14 cellular contexts compared by ENCODE assay signal in the genomic region with DNA sequence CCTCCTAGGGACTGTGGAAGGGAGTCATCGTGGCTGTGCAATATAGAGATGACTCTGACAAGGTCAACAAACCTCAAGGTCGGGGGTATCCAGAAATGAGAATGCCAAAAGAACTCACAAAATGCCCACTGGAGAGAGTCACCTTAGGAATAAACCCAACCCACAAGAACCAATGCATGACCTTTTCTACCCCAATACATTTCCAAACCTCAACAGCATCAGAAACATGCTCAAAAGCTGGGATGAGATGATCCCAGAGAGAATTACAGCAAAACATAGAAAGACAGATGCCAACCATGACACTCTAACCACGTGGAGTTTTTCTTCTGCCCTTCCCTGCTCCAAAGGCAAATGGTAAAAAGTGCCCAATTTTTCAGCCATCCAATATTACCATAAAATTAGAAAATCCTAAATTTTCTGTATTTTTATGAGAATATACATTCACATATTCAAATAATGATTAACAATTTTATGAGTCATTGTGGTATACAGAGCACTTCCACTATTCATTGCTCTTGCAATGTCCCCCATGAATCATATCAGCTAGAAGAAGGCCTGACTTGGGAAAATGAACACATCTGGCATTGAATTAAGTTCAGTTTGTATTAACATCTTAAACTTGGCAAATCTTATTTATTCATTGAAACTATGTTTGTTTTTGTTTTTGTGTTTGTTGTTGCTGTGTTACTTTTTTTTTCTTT.
DNase-seq lines count a peak whose midpoint lies in the region; ATAC-seq, FAIRE-seq and TF ChIP-seq lines count a peak whose summit lies in the region.
"Had no signal": no experiment of that assay in that cellular context is flagged by ENCODE, and none has a peak within 500 bp of the region (broad histone marks: within the 10 kb centered on the region; RNA-seq: fewer than 3 reads in every experiment).

No MANE protein-coding gene starts in this region.

- no peaks in the 10 kb centered on the region for H3K9me3 ChIP-seq in A549
- H3K9me3 ChIP-seq: pancreas had no signal

- peak; percentile 49 to 68; a peak in 3 of 6 replicates for ATAC-seq in A549
- ATAC-seq in GM21381 (IDR thresholded peaks at IDR 0.05; ENCODE audit: unreplicated experiment), result peak; percentile 49
- peak; percentile 51 for ATAC-seq in esophagus mucosa
- no peak for ATAC-seq in stimulated activated naive CD8-positive, alpha-beta T cell treated with anti-CD3 and anti-CD28 coated beads, Interleukin-15, amount 100 ng/mL, for 72 hours
- ATAC-seq: pancreas had no signal

- CTCF ChIA-PET in A549 (lab: Yijun Ruan, JAX), result no interaction called here

- no peak for TF ChIP-seq CTCF in A549 (IDR thresholded peaks at IDR 0.05)

- H3K27ac Mint-ChIP-seq in stimulated activated naive CD8-positive, alpha-beta T cell treated with anti-CD3 and anti-CD28 coated beads, Interleukin-15, amount 100 ng/mL, for 72 hours, result no peak overlapping the region
- H3K27ac Mint-ChIP-seq: activated B cell treated with CpG ODN at 0.5 μM for 24 hours, type B pancreatic cell had no signal

- 30% methylated on average over 3 of the region's 3 CpGs for whole genome bisulfite sequencing in A549 (ENCODE audit: missing lambda C conversion rate)

- DNase-seq in A549 (ENCODE audit: low read depth in 1 of 2, low spot score in 1 of 2), result no peak
- DNase-seq in LHCN-M2 (ENCODE audit: low read depth), result peak; percentile 88
- no peak for DNase-seq in stimulated activated naive CD8-positive, alpha-beta T cell treated with anti-CD3 and anti-CD28 coated beads, Interleukin-15, amount 100 ng/mL, for 72 hours
- DNase-seq in cerebellum (ENCODE audit: low spot score), result no peak
- no peak for DNase-seq in activated CD4-positive, alpha-beta T cell treated with anti-CD3 and anti-CD28 coated beads for 4 hours
- no peak for DNase-seq in NK-92 treated with Interleukin-12 subunit alpha and Interleukin-12 subunit beta, amount 100 ng/mL, for 24 hours (lab: John Stamatoyannopoulos, UW)
- DNase-seq: activated B cell treated with CpG ODN at 0.5 μM for 24 hours; activated naive CD4-positive, alpha-beta T cell treated with Interleukin-2 at 50 U/mL for 16 hours; islet precursor cell; NCI-H1694 treated with DMSO at 0.1 percent for 48 hours; pancreas had no signal

- H3K27me3 Mint-ChIP-seq in stimulated activated naive CD8-positive, alpha-beta T cell treated with anti-CD3 and anti-CD28 coated beads, Interleukin-15, amount 100 ng/mL, for 72 hours, result peaks cover 14% of the 10 kb centered on the region
- H3K27me3 Mint-ChIP-seq: type B pancreatic cell had no signal

- no peak overlapping the region for H3K4me3 ChIP-seq in A549
- H3K4me3 ChIP-seq: pancreas had no signal

- peak overlapping the region in 1 of 2 experiments; percentile 78; a peak in 3 of 6 replicates for H3K27ac ChIP-seq in A549

- no peak overlapping the region for H3K4me3 Mint-ChIP-seq in stimulated activated naive CD8-positive, alpha-beta T cell treated with anti-CD3 and anti-CD28 coated beads, Interleukin-15, amount 100 ng/mL, for 72 hours
- H3K4me3 Mint-ChIP-seq: activated B cell treated with CpG ODN at 0.5 μM for 24 hours, type B pancreatic cell had no signal

- no peaks in the 10 kb centered on the region for H3K4me1 Mint-ChIP-seq in stimulated activated naive CD8-positive, alpha-beta T cell treated with anti-CD3 and anti-CD28 coated beads, Interleukin-15, amount 100 ng/mL, for 72 hours
- H3K4me1 Mint-ChIP-seq: activated B cell treated with CpG ODN at 0.5 μM for 24 hours had no signal

- H3K9me3 Mint-ChIP-seq in stimulated activated naive CD8-positive, alpha-beta T cell treated with anti-CD3 and anti-CD28 coated beads, Interleukin-15, amount 100 ng/mL, for 72 hours, result peaks cover 0 to 7% of the 10 kb centered on the region in 2 donors
- H3K9me3 Mint-ChIP-seq: type B pancreatic cell had no signal

- peaks cover 24% of the 10 kb centered on the region for H3K4me1 ChIP-seq in A549
- H3K4me1 ChIP-seq: pancreas had no signal

- TF ChIP-seq POLR2A in A549 (IDR thresholded peaks at IDR 0.05; ENCODE audit: low read length), result no peak

- no peak for TF ChIP-seq EP300 in A549 (IDR thresholded peaks at IDR 0.05)

- POLR2A ChIA-PET in A549 (lab: Yijun Ruan, JAX), result no interaction called here

- H3K4me2 ChIP-seq in A549, result peak overlapping the region; percentile 5; the same call in 2 of the 3 replicates

- FAIRE-seq in A549 (lab: Jason Lieb, UNC), result no peak
- FAIRE-seq: pancreas had no signal

- TF ChIP-seq RAD21 in A549 (conservative IDR thresholded peaks at IDR 0.05 in 1 of 2, IDR thresholded peaks at IDR 0.05 in 1 of 2), result no peak

TF ChIP-seq in A549, 52 proteins besides CTCF, POLR2A, EP300 and RAD21:
- no peak for TF ChIP-seq BCL3 (IDR thresholded peaks at IDR 0.05)
- no peak for TF ChIP-seq FOSL2 (IDR thresholded peaks at IDR 0.05)
- TF ChIP-seq FOSL2 (CRISPR knock-in tag; IDR thresholded peaks at IDR 0.05), result peak; percentile 60
- TF ChIP-seq POLR2AphosphoS2 (conservative IDR thresholded peaks at IDR 0.05; ENCODE audit: low read length), result no peak
- no peak for TF ChIP-seq USF2 (IDR thresholded peaks at IDR 0.05)
- TF ChIP-seq KDM5A (IDR thresholded peaks at IDR 0.05), result no peak
- TF ChIP-seq BHLHE40 (IDR thresholded peaks at IDR 0.05; ENCODE audit: low read depth, low read length), result no peak
- no peak for TF ChIP-seq ZNF302 (CRISPR knock-in tag; IDR thresholded peaks at IDR 0.05)
